Comparison of ENCODE assay signal across 11 cellular contexts in the genomic region with DNA sequence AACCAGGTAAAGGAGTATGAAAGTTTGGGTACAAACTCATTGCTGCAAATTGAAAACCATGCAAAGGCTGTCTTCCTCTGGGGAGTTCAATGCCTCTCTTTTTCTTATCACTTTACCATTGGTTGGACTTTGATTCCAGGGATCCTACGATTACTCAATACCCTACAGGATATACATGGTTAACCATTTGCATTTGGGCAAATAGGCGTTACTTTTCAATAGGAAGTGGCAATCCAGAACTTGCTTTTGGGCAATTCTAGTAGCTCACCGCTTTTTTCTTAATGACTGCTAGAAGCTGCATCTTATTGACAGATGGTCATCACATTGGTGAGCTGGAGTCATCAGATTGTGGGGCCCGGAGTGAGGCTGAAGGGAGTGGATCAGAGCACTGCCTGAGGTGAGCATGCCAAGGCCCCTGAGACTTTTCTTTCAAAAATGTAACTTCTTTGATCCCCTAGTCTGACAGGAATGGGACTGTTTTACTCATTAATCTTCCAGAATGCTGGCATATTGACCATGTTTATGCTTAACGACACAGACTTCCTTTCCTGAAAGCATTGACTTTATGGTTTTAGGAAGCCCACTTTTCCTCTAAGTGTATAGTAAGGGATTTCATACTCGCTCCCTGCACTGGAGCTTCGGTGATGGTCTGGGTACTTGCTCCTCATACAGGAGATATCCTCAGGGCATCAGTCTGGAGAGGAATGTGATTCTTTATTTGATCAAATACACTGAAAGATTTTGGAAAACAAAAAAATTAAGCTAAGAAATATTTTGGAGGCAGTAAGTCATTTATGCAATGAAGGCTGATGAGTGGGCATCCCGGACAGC.
DNase-seq lines count a peak whose midpoint lies in the region; ATAC-seq lines count a peak whose summit lies in the region.
"Had no signal": no experiment of that assay in that cellular context is flagged by ENCODE, and none has a peak within 500 bp of the region (broad histone marks: within the 10 kb centered on the region; RNA-seq: fewer than 3 reads in every experiment).

Gene CCR6 (plus strand): TSS at position 270 of the 831 bp plus-strand sequence. CDS start 13,039 bp downstream, outside the sequence.

- no peaks in the 10 kb centered on the region for H3K36me3 Mint-ChIP-seq in activated T-cell treated with anti-CD3 and anti-CD28 coated beads, Interleukin-2, amount 50 U/mL, for 24 hours (ENCODE audit: low read depth)
- peaks cover 8% of the 10 kb centered on the region for H3K36me3 Mint-ChIP-seq in central memory CD8-positive, alpha-beta T cell (ENCODE audit: insufficient read depth)
- peaks cover 4 to 8% of the 10 kb centered on the region in 2 donors for H3K36me3 Mint-ChIP-seq in stimulated activated naive B cell treated with anti-CD40 and anti-IgM and Interleukin-4, amounts not matched to agents 10 μg/mL and 1 μg/mL and 100 μg/mL, for 72 hours

- no peak for DNase-seq in activated T-cell treated with anti-CD3 and anti-CD28 coated beads, Interleukin-2, amount 50 U/mL, for 24 hours
- no peak for DNase-seq in activated T-cell treated with anti-CD3 and anti-CD28 coated beads, Interleukin-2, amount 50 U/mL, for 48 hours
- DNase-seq in central memory CD8-positive, alpha-beta T cell (ENCODE audit: low spot score in 2 of 2) = no peak
- DNase-seq in stimulated activated naive B cell treated with anti-CD40 and anti-IgM and Interleukin-4, amounts not matched to agents 10 μg/mL and 1 μg/mL and 100 μg/mL, for 72 hours = no peak
- DNase-seq: activated CD4-positive, alpha-beta T cell treated with anti-CD3 and anti-CD28 coated beads for 1 hour; dorsolateral prefrontal cortex; mammary epithelial cell had no signal

- peak; percentile 18 for ATAC-seq in HG03108 (IDR thresholded peaks at IDR 0.05; ENCODE audit: unreplicated experiment)
- no peak for ATAC-seq in central memory CD8-positive, alpha-beta T cell (replicated peaks; ENCODE audit: extremely low read depth, poor library complexity, severe bottlenecking)
- no peak for ATAC-seq in stimulated activated naive B cell treated with anti-CD40 and anti-IgM and Interleukin-4, amounts not matched to agents 10 μg/mL and 1 μg/mL and 100 μg/mL, for 72 hours (replicated peaks)
- ATAC-seq in HG02973 (IDR thresholded peaks at IDR 0.05; ENCODE audit: unreplicated experiment) = no peak
- no peak for ATAC-seq in GM21717 (IDR thresholded peaks at IDR 0.05; ENCODE audit: unreplicated experiment)
- no peak for ATAC-seq in GM21390 (IDR thresholded peaks at IDR 0.05; ENCODE audit: unreplicated experiment)

- peak within 1 kb of the TSS; percentile 38 for H3K27ac Mint-ChIP-seq in activated T-cell treated with anti-CD3 and anti-CD28 coated beads, Interleukin-2, amount 50 U/mL, for 24 hours
- peak within 1 kb of the TSS; percentile 88 for H3K27ac Mint-ChIP-seq in central memory CD8-positive, alpha-beta T cell (ENCODE audit: low read depth)
- H3K27ac Mint-ChIP-seq in stimulated activated naive B cell treated with anti-CD40 and anti-IgM and Interleukin-4, amounts not matched to agents 10 μg/mL and 1 μg/mL and 100 μg/mL, for 72 hours = peak within 1 kb of the TSS; percentile 78

- H3K4me1 Mint-ChIP-seq in activated T-cell treated with anti-CD3 and anti-CD28 coated beads, Interleukin-2, amount 50 U/mL, for 24 hours (ENCODE audit: low read depth) = peaks cover 52% of the 10 kb centered on the region
- peaks cover 64% of the 10 kb centered on the region for H3K4me1 Mint-ChIP-seq in central memory CD8-positive, alpha-beta T cell
- peaks cover 65 to 92% of the 10 kb centered on the region in 2 donors for H3K4me1 Mint-ChIP-seq in stimulated activated naive B cell treated with anti-CD40 and anti-IgM and Interleukin-4, amounts not matched to agents 10 μg/mL and 1 μg/mL and 100 μg/mL, for 72 hours

- H3K27me3 Mint-ChIP-seq in activated T-cell treated with anti-CD3 and anti-CD28 coated beads, Interleukin-2, amount 50 U/mL, for 24 hours = no peaks in the 10 kb centered on the region
- peaks cover 1% of the 10 kb centered on the region for H3K27me3 Mint-ChIP-seq in central memory CD8-positive, alpha-beta T cell
- H3K27me3 Mint-ChIP-seq in stimulated activated naive B cell treated with anti-CD40 and anti-IgM and Interleukin-4, amounts not matched to agents 10 μg/mL and 1 μg/mL and 100 μg/mL, for 72 hours = no peaks in the 10 kb centered on the region

- no peaks in the 10 kb centered on the region for H3K9me3 Mint-ChIP-seq in activated T-cell treated with anti-CD3 and anti-CD28 coated beads, Interleukin-2, amount 50 U/mL, for 24 hours
- no peaks in the 10 kb centered on the region for H3K9me3 Mint-ChIP-seq in central memory CD8-positive, alpha-beta T cell
- H3K9me3 Mint-ChIP-seq in stimulated activated naive B cell treated with anti-CD40 and anti-IgM and Interleukin-4, amounts not matched to agents 10 μg/mL and 1 μg/mL and 100 μg/mL, for 72 hours = peaks cover 2 to 4% of the 10 kb centered on the region in 2 donors

- peak within 1 kb of the TSS; percentile 26 for H3K4me3 Mint-ChIP-seq in activated T-cell treated with anti-CD3 and anti-CD28 coated beads, Interleukin-2, amount 50 U/mL, for 24 hours
- peak within 1 kb of the TSS; percentile 77 for H3K4me3 Mint-ChIP-seq in central memory CD8-positive, alpha-beta T cell
- H3K4me3 Mint-ChIP-seq in stimulated activated naive B cell treated with anti-CD40 and anti-IgM and Interleukin-4, amounts not matched to agents 10 μg/mL and 1 μg/mL and 100 μg/mL, for 72 hours = peak within 1 kb of the TSS; percentile 73 to 80

Comparison
In these comparisons a context has a peak if more than half of its experiments do, and no peak if none do; other contexts are left out.
1. H3K27ac Mint-ChIP-seq: peak in every context shown above with its lines; median percentile 88 in central memory CD8-positive, alpha-beta T cell; 78 in stimulated activated naive B cell treated with anti-CD40 and anti-IgM and Interleukin-4, amounts not matched to agents 10 μg/mL and 1 μg/mL and 100 μg/mL, for 72 hours; 38 in activated T-cell treated with anti-CD3 and anti-CD28 coated beads, Interleukin-2, amount 50 U/mL, for 24 hours.
2. H3K4me3 Mint-ChIP-seq: peak in every context shown above with its lines; median percentile 77 in central memory CD8-positive, alpha-beta T cell; 76 in stimulated activated naive B cell treated with anti-CD40 and anti-IgM and Interleukin-4, amounts not matched to agents 10 μg/mL and 1 μg/mL and 100 μg/mL, for 72 hours; 26 in activated T-cell treated with anti-CD3 and anti-CD28 coated beads, Interleukin-2, amount 50 U/mL, for 24 hours.